ENCODE assay signal across 17 cellular contexts in the genomic region with DNA sequence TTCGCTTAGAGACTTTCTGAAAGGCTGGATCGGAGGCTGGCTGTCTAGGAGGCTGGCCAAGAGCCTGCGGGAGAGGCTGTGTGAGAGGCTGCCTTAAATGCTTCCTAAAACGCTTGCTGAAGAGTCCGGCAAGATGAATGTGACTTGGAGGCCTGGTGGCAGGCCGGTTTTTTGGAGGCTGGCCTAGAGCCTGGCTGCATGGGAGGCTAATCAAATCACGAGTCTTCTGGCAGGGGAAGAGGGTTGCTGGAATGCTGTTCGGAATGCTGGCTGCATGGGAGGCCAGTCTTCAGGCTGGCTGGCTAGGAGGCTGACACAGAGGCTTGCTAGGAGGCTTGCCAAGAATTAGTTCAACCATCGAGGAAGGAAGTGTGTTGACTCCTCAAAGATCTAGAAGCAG.
DNase-seq lines count a peak whose midpoint lies in the region; ATAC-seq and TF ChIP-seq lines count a peak whose summit lies in the region.
"Had no signal": no experiment of that assay in that cellular context is flagged by ENCODE, and none has a peak within 500 bp of the region (broad histone marks: within the 10 kb centered on the region; RNA-seq: fewer than 3 reads in every experiment).

No MANE protein-coding gene starts in this region.

- WGBS in lower leg skin, 2 donors = 61 to 80% methylated on average over 9 of the region's 9 CpGs

- H3K4me3 ChIP-seq in lower leg skin (ENCODE audit: low read depth, poor library complexity, severe bottlenecking) = no peak overlapping the region
- H3K4me3 ChIP-seq: HAP-1, skin epidermis had no signal

- no peak for TF ChIP-seq CTCF in lower leg skin (IDR thresholded peaks at IDR 0.05)

- peak; percentile 48 for ATAC-seq in left ventricle myocardium superior
- ATAC-seq in HG03565 (IDR thresholded peaks at IDR 0.05; ENCODE audit: unreplicated experiment) = no peak
- ATAC-seq: activated CD8-positive, alpha-beta memory T cell treated with anti-CD3 and anti-CD28 coated beads, Interleukin-2, amount 10 ng/mL, durations not matched to agents 7 days and 5 days; foreskin keratinocyte; T-cell had no signal

- peak; percentile 16 for DNase-seq in ELF-1 (ENCODE audit: low read depth, low spot score)
- peak; percentile 76 for DNase-seq in astrocyte of the hippocampus (ENCODE audit: low read depth, low spot score)
- DNase-seq in left ventricle myocardium superior = peak; percentile 29
- DNase-seq in posterior vena cava (ENCODE audit: low spot score) = peak; percentile 86
- DNase-seq in T1000 (lab: John Stamatoyannopoulos, UW) = no peak
- no peak for DNase-seq in iPS-NIHi11 (ENCODE audit: low spot score)
- no peak for DNase-seq in lower leg skin (ENCODE audit: low spot score in 2 of 2)
- DNase-seq: activated CD8-positive, alpha-beta memory T cell treated with anti-CD3 and anti-CD28 coated beads, Interleukin-2, amount 10 ng/mL, durations not matched to agents 7 days and 5 days; COR-L47; foreskin keratinocyte; NCI-H2107; NCI-H82; stimulated activated naive CD4-positive, alpha-beta T cell; T-cell had no signal

- intact Hi-C loops in left ventricle myocardium superior (cut with micrococcal nuclease) (no loop called here), posterior vena cava (cut with DNase I) (no loop called here), lower leg skin (cut with DNase I; ENCODE audit: low total_unique reads) (no loop called here)

- no peak for TF ChIP-seq POLR2A in lower leg skin (IDR thresholded peaks at IDR 0.05)

Comparison
In these comparisons a context has a peak if more than half of its experiments do, and no peak if none do; other contexts are left out.
1. DNase-seq: peak in ELF-1 (single experiment), astrocyte of the hippocampus (single experiment), left ventricle myocardium superior (single experiment) and posterior vena cava (single experiment); none in T1000 (single experiment), iPS-NIHi11 (single experiment) and lower leg skin (0 of 2).